Comparison of ENCODE assay signal across 20 cellular contexts in the genomic region with DNA sequence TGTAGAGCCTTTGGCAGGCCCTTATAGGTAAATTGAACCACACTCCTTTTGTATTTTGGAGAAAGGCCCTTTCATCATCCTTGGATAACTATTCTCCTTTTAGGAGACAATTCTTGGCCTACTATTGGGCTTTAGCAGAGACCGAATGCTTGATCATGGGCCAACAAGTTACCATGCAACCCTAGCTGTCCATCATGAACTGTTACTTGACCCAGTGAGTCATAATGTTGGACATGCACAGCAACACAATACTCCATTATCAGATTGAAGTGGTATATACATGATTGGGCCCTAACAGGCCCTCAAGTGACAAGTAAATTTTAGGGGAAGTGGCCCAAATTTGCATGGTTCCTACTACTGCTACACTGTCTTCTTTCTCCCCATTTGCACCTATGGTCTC.
A peak's percentile ranks its signal among the peaks of the same experiment; 100 is the strongest.
DNase-seq lines count a peak whose midpoint lies in the region; ATAC-seq, FAIRE-seq and TF ChIP-seq lines count a peak whose summit lies in the region.
"Had no signal": no experiment of that assay in that cellular context is flagged by ENCODE, and none has a peak within 500 bp of the region (broad histone marks: within the 10 kb centered on the region; RNA-seq: fewer than 3 reads in every experiment).

No MANE protein-coding gene starts in this region.

- H3K4me1 ChIP-seq in Karpas-422 (ENCODE audit: low read length) (peaks cover 5% of the 10 kb centered on the region), astrocyte (ENCODE audit: insufficient read depth, low read length) (no peaks in the 10 kb centered on the region), fibroblast of lung (ENCODE audit: control insufficient read depth, extremely low read depth, insufficient read depth, low read length) (no peaks in the 10 kb centered on the region), right lobe of liver (no peaks in the 10 kb centered on the region)
- H3K4me1 ChIP-seq: HAP-1, SJCRH30 had no signal

- no peaks in the 10 kb centered on the region for H3K4me1 Mint-ChIP-seq in astrocyte (ENCODE audit: low read depth, unreplicated experiment)
- H3K4me1 Mint-ChIP-seq: CD14-positive monocyte had no signal

- DNase-seq in Karpas-422 (peak; percentile 36), astrocyte (ENCODE audit: low read depth) (peak; percentile 14), fibroblast of lung (ENCODE audit: low read depth in 2 of 2) (peak; percentile 8 to 20), renal cortical epithelial cell (ENCODE audit: low read depth) (peak; percentile 2), NCI-H748 (lab: John Stamatoyannopoulos, UW; ENCODE audit: unreplicated experiment) (no peak), right lobe of liver (no peak), NCI-H774 (lab: John Stamatoyannopoulos, UW) (no peak)
- DNase-seq: COR-L47; DMS153; EL; MV-4-11; NCI-H1417; NCI-H187 treated with DMSO at 0.1 percent for 48 hours; NCI-H345; NCI-H526 treated with DMSO at 0.1 percent for 48 hours; NK-92 treated with Interleukin-12 subunit alpha and Interleukin-12 subunit beta, amount 100 ng/mL, for 24 hours; SJCRH30 had no signal

- H3K4me3 ChIP-seq in Karpas-422 (ENCODE audit: low read length) (no peak overlapping the region), astrocyte (ENCODE audit: insufficient read depth, low read depth, low read length) (no peak overlapping the region), fibroblast of lung (replicated peaks in 1 of 4; ENCODE audit: control extremely low read depth in 1 of 4, insufficient read depth in 1 of 4, low read depth in 3 of 4, low read length in 4 of 4) (no peak overlapping the region), right lobe of liver (no peak overlapping the region)
- H3K4me3 ChIP-seq: HAP-1, SJCRH30 had no signal

- H3K27ac ChIP-seq in Karpas-422 (ENCODE audit: low read length) (no peak overlapping the region), astrocyte (ENCODE audit: low read depth, low read length) (no peak overlapping the region), fibroblast of lung (ENCODE audit: insufficient read depth, low read length) (no peak overlapping the region), right lobe of liver (no peak overlapping the region)
- H3K27ac ChIP-seq: SJCRH30 had no signal

- H3K4me3 Mint-ChIP-seq in astrocyte (ENCODE audit: unreplicated experiment), result no peak overlapping the region
- H3K4me3 Mint-ChIP-seq: CD14-positive monocyte had no signal

- TF ChIP-seq POLR2A in right lobe of liver (IDR thresholded peaks at IDR 0.05), result no peak

- H2AFZ ChIP-seq in Karpas-422 (ENCODE audit: low read length) (no peak overlapping the region), astrocyte (ENCODE audit: low read depth, low read length) (no peak overlapping the region), fibroblast of lung (ENCODE audit: low read length) (no peak overlapping the region)

- H4K20me1 ChIP-seq in Karpas-422 (ENCODE audit: insufficient read depth, low read depth, low read length) (no peaks in the 10 kb centered on the region), astrocyte (ENCODE audit: insufficient read depth, low read length) (no peaks in the 10 kb centered on the region), fibroblast of lung (ENCODE audit: control insufficient read depth, extremely low read depth, insufficient read depth, low read length) (no peaks in the 10 kb centered on the region)

- peaks cover 6% of the 10 kb centered on the region for H3K36me3 Mint-ChIP-seq in astrocyte (ENCODE audit: low read depth, unreplicated experiment)
- H3K36me3 Mint-ChIP-seq: CD14-positive monocyte had no signal

- H3K36me3 ChIP-seq in Karpas-422 (ENCODE audit: insufficient read depth, low read length), result no peaks in the 10 kb centered on the region
- no peaks in the 10 kb centered on the region for H3K36me3 ChIP-seq in astrocyte (ENCODE audit: insufficient read depth, low read length)
- no peaks in the 10 kb centered on the region for H3K36me3 ChIP-seq in fibroblast of lung (ENCODE audit: control insufficient read depth, insufficient read depth, low read length)
- no peaks in the 10 kb centered on the region for H3K36me3 ChIP-seq in right lobe of liver
- H3K36me3 ChIP-seq: HAP-1, SJCRH30 had no signal

- no peaks in the 10 kb centered on the region for H3K27me3 Mint-ChIP-seq in astrocyte (ENCODE audit: low read depth, unreplicated experiment)

- no peak for FAIRE-seq in astrocyte (lab: Jason Lieb, UNC)
- FAIRE-seq: HepG2 had no signal

- H3K9me3 ChIP-seq in Karpas-422 (ENCODE audit: low read length) (no peaks in the 10 kb centered on the region), astrocyte (ENCODE audit: insufficient read depth, low read depth, low read length) (no peaks in the 10 kb centered on the region), fibroblast of lung (ENCODE audit: control insufficient read depth, insufficient read depth, low read depth, low read length) (no peaks in the 10 kb centered on the region), right lobe of liver (no peaks in the 10 kb centered on the region)
- H3K9me3 ChIP-seq: HAP-1, SJCRH30 had no signal

- no peak overlapping the region for H3K27ac Mint-ChIP-seq in astrocyte (ENCODE audit: unreplicated experiment)
- H3K27ac Mint-ChIP-seq: CD14-positive monocyte had no signal

- H3K27me3 ChIP-seq in Karpas-422 (ENCODE audit: low read length) (no peaks in the 10 kb centered on the region), astrocyte (ENCODE audit: insufficient read depth, low read length) (no peaks in the 10 kb centered on the region), fibroblast of lung (ENCODE audit: control insufficient read depth, insufficient read depth, low read length) (no peaks in the 10 kb centered on the region), right lobe of liver (no peaks in the 10 kb centered on the region)
- H3K27me3 ChIP-seq: SJCRH30 had no signal

- TF ChIP-seq CTCF in astrocyte (IDR thresholded peaks at IDR 0.05; ENCODE audit: insufficient read depth, low read depth, low read length) (no peak), fibroblast of lung (conservative IDR thresholded peaks at IDR 0.05 in 1 of 2, IDR thresholded peaks at IDR 0.05 in 1 of 2; ENCODE audit: low read depth in 1 of 2, low read length in 2 of 2) (no peak), right lobe of liver (IDR thresholded peaks at IDR 0.05) (no peak)

- intact Hi-C loops in right lobe of liver (cut with DNase I), result no loop called here

- H3K9me3 Mint-ChIP-seq in astrocyte (ENCODE audit: unreplicated experiment), result peaks cover 12% of the 10 kb centered on the region

- no peaks in the 10 kb centered on the region for H3K79me2 ChIP-seq in Karpas-422 (ENCODE audit: low read length)
- H3K79me2 ChIP-seq in astrocyte (ENCODE audit: insufficient read depth, low read length), result no peaks in the 10 kb centered on the region
- no peaks in the 10 kb centered on the region for H3K79me2 ChIP-seq in fibroblast of lung (ENCODE audit: control insufficient read depth, insufficient read depth, low read length)

- WGBS in right lobe of liver (ENCODE audit: insufficient coverage, low coverage, low lambda C conversion rate, missing lambda C conversion rate), result 100% methylated on average over 1 of the region's 1 CpG

- no peak overlapping the region for H3K4me2 ChIP-seq in Karpas-422 (ENCODE audit: low read depth, low read length, poor library complexity, severe bottlenecking)
- no peak overlapping the region for H3K4me2 ChIP-seq in astrocyte (ENCODE audit: low read length)
- no peak overlapping the region for H3K4me2 ChIP-seq in fibroblast of lung (ENCODE audit: extremely low read depth, insufficient read depth, low read length)

- H3K9ac ChIP-seq in Karpas-422 (ENCODE audit: low read length) (no peak overlapping the region), astrocyte (ENCODE audit: low read length) (no peak overlapping the region), fibroblast of lung (ENCODE audit: insufficient read depth, low read length) (no peak overlapping the region)

- no peak for ATAC-seq in right lobe of liver
- ATAC-seq: HepG2 had no signal

- H3K9me2 ChIP-seq in Karpas-422 (replicated peaks; ENCODE audit: insufficient read depth, low read length), result no peaks in the 10 kb centered on the region

Comparison
In these comparisons a context has a peak if more than half of its experiments do, and no peak if none do; other contexts are left out.
1. DNase-seq: peak in Karpas-422 (single experiment), astrocyte (single experiment), fibroblast of lung (2 of 2) and renal cortical epithelial cell (single experiment); none in NCI-H748 (single experiment), right lobe of liver (0 of 3) and NCI-H774 (single experiment).